14 cellular contexts compared by ENCODE assay signal in the genomic region with DNA sequence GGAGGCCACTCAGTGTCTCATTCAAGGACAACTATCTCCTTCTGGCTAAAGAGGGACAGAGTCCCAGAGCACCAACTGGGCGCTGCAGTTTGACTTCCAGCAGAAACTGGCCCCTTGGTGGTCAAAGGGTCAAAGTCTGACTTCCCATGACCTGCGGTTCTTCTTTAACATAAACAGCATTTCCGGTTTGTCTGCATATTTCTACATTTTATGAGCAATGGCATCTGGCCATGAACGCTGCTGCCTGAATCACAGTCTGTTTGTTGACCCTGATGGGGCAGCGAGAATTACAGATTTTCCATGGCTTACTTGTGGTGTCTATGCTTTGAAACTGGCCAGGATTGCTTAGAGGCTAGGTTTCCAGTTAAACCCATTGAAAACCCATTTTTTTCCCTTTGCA. TPM values are rescaled to one million over a fixed set of nuclear protein-coding genes. Genes with fewer than 3 reads are reported as not detected.
DNase-seq lines count a peak whose midpoint lies in the region; TF ChIP-seq lines count a peak whose summit lies in the region.
"Had no signal": no experiment of that assay in that cellular context is flagged by ENCODE, and none has a peak within 500 bp of the region (broad histone marks: within the 10 kb centered on the region; RNA-seq: fewer than 3 reads in every experiment).

No MANE protein-coding gene starts in this region.

- no peak for TF ChIP-seq CTCF in adrenal gland (IDR thresholded peaks at IDR 0.05)

- no peaks in the 10 kb centered on the region for H3K36me3 ChIP-seq in adrenal gland (replicated peaks in 1 of 2)
- H3K36me3 ChIP-seq: uterus had no signal

- H3K27ac Mint-ChIP-seq in T-helper 1 cell treated with Interleukin-12 subunit alpha and Interleukin-12 subunit beta and Interleukin-4 antibody, amounts not matched to agents 30 μg/mL and 1 μg/mL, for 36 hours: no peak overlapping the region
- H3K27ac Mint-ChIP-seq: immature natural killer cell had no signal

- peaks cover 12% of the 10 kb centered on the region for H3K36me3 Mint-ChIP-seq in T-helper 1 cell treated with Interleukin-12 subunit alpha and Interleukin-12 subunit beta and Interleukin-4 antibody, amounts not matched to agents 30 μg/mL and 1 μg/mL, for 36 hours (ENCODE audit: low read depth)
- H3K36me3 Mint-ChIP-seq: activated naive CD4-positive, alpha-beta T cell treated with anti-CD3 and anti-CD28 coated beads, Interleukin-2, amount 50 U/mL, for 72 hours; immature natural killer cell had no signal

- 41 to 54% (median 45%) methylated on average over 5 of the region's 5 CpGs for WGBS in adrenal gland, 4 donors

- H3K9me3 ChIP-seq in adrenal gland (replicated peaks in 1 of 3): no peaks in the 10 kb centered on the region
- H3K9me3 ChIP-seq: uterus had no signal

- no peak overlapping the region for H3K4me3 ChIP-seq in adrenal gland
- H3K4me3 ChIP-seq: uterus had no signal

- H3K27me3 ChIP-seq in adrenal gland: no peaks in the 10 kb centered on the region
- H3K27me3 ChIP-seq: uterus had no signal

- peaks cover 32% of the 10 kb centered on the region for H3K27me3 Mint-ChIP-seq in T-helper 1 cell treated with Interleukin-12 subunit alpha and Interleukin-12 subunit beta and Interleukin-4 antibody, amounts not matched to agents 30 μg/mL and 1 μg/mL, for 36 hours (ENCODE audit: low read depth)

- H3K4me3 Mint-ChIP-seq in T-helper 1 cell treated with Interleukin-12 subunit alpha and Interleukin-12 subunit beta and Interleukin-4 antibody, amounts not matched to agents 30 μg/mL and 1 μg/mL, for 36 hours: peak overlapping the region; percentile 27
- H3K4me3 Mint-ChIP-seq: immature natural killer cell had no signal

- no peak for TF ChIP-seq POLR2A in adrenal gland (IDR thresholded peaks at IDR 0.05)

- DNase-seq in T-helper 1 cell (no peak), adrenal gland (peak; percentile 19 to 68 (median 44)), kidney tubule cell (ENCODE audit: low spot score) (peak; percentile 72), ureter (ENCODE audit: low spot score) (peak; percentile 65), pons (ENCODE audit: low spot score) (no peak), NCI-H2081 (lab: John Stamatoyannopoulos, UW) (no peak), NCI-H1048 (lab: John Stamatoyannopoulos, UW) (no peak)
- DNase-seq: AML-193; immature natural killer cell; NCI-H1436 treated with DMSO at 0.1 percent for 48 hours; stimulated activated CD4-positive, alpha-beta T cell treated with anti-CD3 and anti-CD28 coated beads, Interleukin-12 subunit alpha, Interleukin-12 subunit beta, amount 100 ng/mL, for 4 hours had no signal

- peaks cover 0 to 20% of the 10 kb centered on the region in 2 donors for H3K4me1 ChIP-seq in adrenal gland (replicated peaks in 1 of 2)
- H3K4me1 ChIP-seq: uterus had no signal

- peak overlapping the region in 1 of 5 donors; percentile 61 for H3K27ac ChIP-seq in adrenal gland
- H3K27ac ChIP-seq: uterus had no signal

- no peaks in the 10 kb centered on the region for H3K9me3 Mint-ChIP-seq in T-helper 1 cell treated with Interleukin-12 subunit alpha and Interleukin-12 subunit beta and Interleukin-4 antibody, amounts not matched to agents 30 μg/mL and 1 μg/mL, for 36 hours
- H3K9me3 Mint-ChIP-seq: immature natural killer cell had no signal

- H3K4me1 Mint-ChIP-seq in T-helper 1 cell treated with Interleukin-12 subunit alpha and Interleukin-12 subunit beta and Interleukin-4 antibody, amounts not matched to agents 30 μg/mL and 1 μg/mL, for 36 hours (ENCODE audit: low read depth): peaks cover 33% of the 10 kb centered on the region

- intact Hi-C loops in adrenal gland (cut with DNase I): no loop called here

RNA-seq across cellular contexts. Expression of a gene that starts 1.3 kb away (rescaled TPM):
- total RNA-seq in adrenal gland: 1 to 10 TPM in 6 of 8 donors, under 1 TPM in 2; 0.43 to 4.3 (median 1.8) TPM
- polyA plus RNA-seq in adrenal gland: under 1 TPM; 0.37 to 0.88 (median 0.37) TPM
- 16.2 TPM for total RNA-seq in ureter

Comparison
In these comparisons a context has a peak if more than half of its experiments do, and no peak if none do; other contexts are left out.
1. DNase-seq: peak in adrenal gland (7 of 7), kidney tubule cell (single experiment) and ureter (single experiment); none in T-helper 1 cell (0 of 5), pons (single experiment), NCI-H2081 (0 of 2) and NCI-H1048 (single experiment).